ENCODE assay signal across 8 cellular contexts in genomic region chr9:122263699-122264349, GRCh38. TPM values are rescaled to one million over a fixed set of nuclear protein-coding genes. Genes with fewer than 3 reads are reported as not detected.
DNase-seq lines count a peak whose midpoint lies in the region; ATAC-seq and TF ChIP-seq lines count a peak whose summit lies in the region.

No MANE protein-coding gene starts in this region.

- H3K4me3 ChIP-seq in BJ (ENCODE audit: low read depth, low read length) (peak overlapping the region; percentile 71), breast epithelium (peak overlapping the region; percentile 74 to 80 (median 77)), lung (peak overlapping the region; percentile 82), vagina (peak overlapping the region; percentile 73 to 89)
- H3K4me3 ChIP-seq in Jurkat, Clone E6-1 (ENCODE audit: low read length): peak overlapping the region; percentile 69

- H3K27me3 ChIP-seq in BJ (ENCODE audit: control insufficient read depth, insufficient read depth, low read length) (no peaks in the 10 kb centered on the region), breast epithelium (no peaks in the 10 kb centered on the region), lung (ENCODE audit: control insufficient read depth, insufficient read depth) (no peaks in the 10 kb centered on the region), vagina (no peaks in the 10 kb centered on the region)

- CTCF ChIA-PET in BJ (lab: Yijun Ruan, JAX): interaction anchor here (1.3 to 2.0 kb wide), 6 partner anchors 12 to 140 kb away, joined by 3 to 8 read pairs (median 7); no protein-coding TSS in a partner anchor

- TF ChIP-seq CTCF in BJ (IDR thresholded peaks at IDR 0.05; ENCODE audit: insufficient read depth, low read depth, low read length) (no peak), breast epithelium (IDR thresholded peaks at IDR 0.05) (no peak), lung (IDR thresholded peaks at IDR 0.05; ENCODE audit: control extremely low read depth, extremely low read depth) (no peak), vagina (IDR thresholded peaks at IDR 0.05) (no peak)

- POLR2A ChIA-PET in BJ (lab: Charles Lee): no interaction called here

- no peaks in the 10 kb centered on the region for H3K36me3 ChIP-seq in BJ (ENCODE audit: control insufficient read depth, insufficient read depth, low read length)
- H3K36me3 ChIP-seq in breast epithelium: no peaks in the 10 kb centered on the region
- peaks cover 6 to 20% of the 10 kb centered on the region in 2 donors for H3K36me3 ChIP-seq in lung (ENCODE audit: control insufficient read depth in 2 of 2, insufficient read depth in 2 of 2, low read length in 2 of 2)
- H3K36me3 ChIP-seq in vagina: peaks cover 0 to 15% of the 10 kb centered on the region in 2 donors

- intact Hi-C loops in breast epithelium (cut with DNase I; ENCODE audit: low total_unique reads) (no loop called here), vagina (cut with DNase I) (no loop called here)

- H3K9me3 ChIP-seq in breast epithelium: no peaks in the 10 kb centered on the region
- no peaks in the 10 kb centered on the region for H3K9me3 ChIP-seq in lung (ENCODE audit: control insufficient read depth in 2 of 2, insufficient read depth in 1 of 2, low read length in 1 of 2)
- no peaks in the 10 kb centered on the region for H3K9me3 ChIP-seq in vagina

- no peak for ATAC-seq in lung (ENCODE audit: insufficient read depth, low FRiP score)
- no peak for ATAC-seq in HG03571 (IDR thresholded peaks at IDR 0.05; ENCODE audit: unreplicated experiment)

- DNase-seq in BJ (ENCODE audit: low read depth) (no peak), breast epithelium (ENCODE audit: low spot score in 2 of 2) (no peak), lung (ENCODE audit: low spot score) (no peak), vagina (ENCODE audit: extremely low spot score in 2 of 2) (no peak), NCI-H1436 treated with DMSO at 0.1 percent for 48 hours (lab: John Stamatoyannopoulos, UW) (no peak), C1 segment of cervical spinal cord (lab: John Stamatoyannopoulos, UW) (no peak)
- DNase-seq in Jurkat, Clone E6-1 (ENCODE audit: low read depth, low spot score): no peak

- TF ChIP-seq POLR2A in breast epithelium (IDR thresholded peaks at IDR 0.05) (no peak), vagina (IDR thresholded peaks at IDR 0.05) (no peak)

- H3K4me1 ChIP-seq in breast epithelium (peaks cover 2 to 25% of the 10 kb centered on the region in 2 donors), lung (ENCODE audit: control insufficient read depth in 2 of 2, insufficient read depth in 2 of 2, low read length in 2 of 2) (peaks cover 10 to 28% of the 10 kb centered on the region in 2 donors), vagina (peaks cover 39% of the 10 kb centered on the region)

- 12 to 14% methylated on average over 13 of the region's 13 CpGs for WGBS in lung, 2 donors

- peak overlapping the region; percentile 98 for H3K27ac ChIP-seq in breast epithelium
- peak overlapping the region; percentile 92 to 95 for H3K27ac ChIP-seq in lung (ENCODE audit: low read depth in 1 of 2, low read length in 1 of 2)
- peak overlapping the region; percentile 84 for H3K27ac ChIP-seq in vagina

RNA-seq across cellular contexts. Expression of gene RBM18, which starts 0.8 kb away (rescaled TPM):
- polyA plus RNA-seq in BJ (2011; rRNA removed) (14.7 and 29.3 TPM in 2 replicates), lung (1 to 10 TPM; 5.5 to 9.4 TPM)
- 8.2 and 9.9 TPM in 2 replicates for polyA minus RNA-seq in BJ (2011; rRNA and poly(A)+ RNA removed)
- polyA plus RNA-seq in Jurkat, Clone E6-1 (2012; ENCODE audit: insufficient read depth, insufficient read length): 42.2 TPM
- total RNA-seq in breast epithelium (10 to 100 TPM; 10.4 to 20.9 (median 13.4) TPM), lung (10 to 100 TPM; 15.4 to 20.5 TPM), vagina (11.3 TPM)

RNA-seq across cellular contexts. Expression of gene MRRF, which starts 0.9 kb away (rescaled TPM):
- polyA plus RNA-seq in BJ (2011; rRNA removed) (35.1 and 51.2 TPM in 2 replicates), lung (10 to 100 TPM; 22.3 to 30.4 TPM)
- polyA minus RNA-seq in BJ (2011; rRNA and poly(A)+ RNA removed): 17.5 and 21.2 TPM in 2 replicates
- 39.0 TPM for polyA plus RNA-seq in Jurkat, Clone E6-1 (2012; ENCODE audit: insufficient read depth, insufficient read length)
- total RNA-seq in breast epithelium (10 to 100 TPM; 32.5 to 55.3 (median 44.9) TPM), lung (10 to 100 TPM; 31.9 to 43.9 TPM), vagina (38.5 TPM)

RNA-seq across cellular contexts. Expression of gene LHX6, which starts 35.1 kb away (rescaled TPM):
- polyA plus RNA-seq in BJ (2011; rRNA removed) (not detected in 2 replicates), lung (1 to 10 TPM; 3.7 to 5.0 TPM)
- 0.09 and 0.10 TPM in 2 replicates for polyA minus RNA-seq in BJ (2011; rRNA and poly(A)+ RNA removed)
- 0.61 TPM for polyA plus RNA-seq in Jurkat, Clone E6-1 (2012; ENCODE audit: insufficient read depth, insufficient read length)
- total RNA-seq in breast epithelium (1 to 10 TPM; 1.8 to 9.8 (median 4.8) TPM), lung (10 to 100 TPM in 1 of 2 donors, 1 to 10 TPM in 1; 3.2 to 11.3 TPM), vagina (8.1 TPM)
